In the genomic region with DNA sequence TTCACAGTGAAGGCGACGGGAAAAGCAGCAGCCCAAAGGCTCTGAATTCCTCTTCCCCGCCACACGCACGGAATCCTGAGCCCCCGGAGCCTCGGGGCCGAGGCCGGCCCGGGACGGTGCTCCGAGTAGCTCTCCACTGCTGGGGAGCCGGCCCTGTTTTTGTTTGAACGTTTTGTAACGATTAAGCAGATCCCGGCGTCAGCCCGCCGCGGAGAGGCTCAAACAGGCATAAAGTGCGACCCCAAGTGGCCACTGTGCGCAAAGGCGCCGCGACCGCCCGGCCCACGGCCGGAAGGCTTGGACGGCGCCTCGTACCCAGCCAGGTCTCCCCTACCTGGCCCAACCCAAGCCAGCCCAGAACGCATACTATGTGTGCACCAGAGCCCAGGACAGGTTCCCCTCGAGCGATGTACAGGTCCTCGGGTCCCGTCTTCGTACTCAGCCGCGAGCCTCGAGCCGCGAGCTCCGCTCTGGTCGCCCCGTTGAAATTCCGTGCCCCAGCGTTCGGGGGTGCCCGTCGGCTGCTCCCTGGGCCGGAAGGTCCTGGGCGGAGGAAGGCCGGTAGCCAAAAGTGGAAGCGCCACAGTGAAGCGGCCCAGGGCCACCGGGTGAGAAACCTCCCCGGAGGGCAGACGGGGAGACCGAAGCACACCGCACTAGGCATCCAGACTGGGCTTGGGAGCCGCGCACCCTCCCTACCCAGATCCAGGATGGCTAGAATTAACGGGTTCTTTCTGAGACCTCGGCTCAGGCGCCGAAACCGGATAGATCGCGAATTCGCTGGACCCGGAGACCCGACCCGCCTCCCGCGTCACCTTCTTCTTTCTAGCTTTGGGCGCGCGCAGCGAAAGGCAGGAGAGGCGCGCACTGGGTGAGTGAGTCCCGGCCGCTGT, we compare ENCODE assay signal across 8 cellular contexts. TPM values are rescaled to one million over a fixed set of nuclear protein-coding genes. Genes with fewer than 3 reads are reported as not detected.
DNase-seq lines count a peak whose midpoint lies in the region; ATAC-seq, FAIRE-seq and TF ChIP-seq lines count a peak whose summit lies in the region.

No MANE protein-coding gene starts in this region.

- ATAC-seq in thoracic aorta (ENCODE audit: insufficient number of reproducible peaks, low FRiP score, low read depth), result peak; percentile 59

- H3K36me3 Mint-ChIP-seq in neural progenitor cell, result no peaks in the 10 kb centered on the region

- no peak for DNase-seq in BJ (ENCODE audit: low read depth)
- DNase-seq in GM19240 (ENCODE audit: insufficient read length, low spot score), result peak; percentile 50
- peak; percentile 57 to 93 (median 91) for DNase-seq in Peyer's patch
- DNase-seq in activated naive CD4-positive, alpha-beta T cell (lab: John Stamatoyannopoulos, UW), result peak in 3 of 4 experiments; percentile 4 to 25 (median 11)
- peak; percentile 85 to 87 for DNase-seq in frontal cortex (ENCODE audit: low spot score in 2 of 2)
- peak; percentile 96 for DNase-seq in neural progenitor cell (ENCODE audit: low spot score)
- DNase-seq in thoracic aorta (ENCODE audit: low spot score), result peak; percentile 60

- H3F3A ChIP-seq in neural progenitor cell (ENCODE audit: low read depth), result peaks cover 31% of the 10 kb centered on the region

- no peaks in the 10 kb centered on the region for H3K36me3 ChIP-seq in BJ (ENCODE audit: control insufficient read depth, insufficient read depth, low read length)
- no peaks in the 10 kb centered on the region for H3K36me3 ChIP-seq in HUES48 (ENCODE audit: control insufficient read depth, insufficient read depth, low read length)
- H3K36me3 ChIP-seq in Peyer's patch, result peaks cover 0 to 6% (median 0%) of the 10 kb centered on the region in 3 donors
- no peaks in the 10 kb centered on the region for H3K36me3 ChIP-seq in neural progenitor cell
- no peaks in the 10 kb centered on the region for H3K36me3 ChIP-seq in thoracic aorta

- peaks cover 22% of the 10 kb centered on the region for H3K4me1 Mint-ChIP-seq in neural progenitor cell

- H3K9ac ChIP-seq in HUES48 (ENCODE audit: low read depth, low read length) (no peak overlapping the region), neural progenitor cell (no peak overlapping the region)

- H3K4me3 ChIP-seq in BJ (ENCODE audit: low read depth, low read length) (peak overlapping the region; percentile 52), HUES48 (ENCODE audit: low read depth, low read length) (peak overlapping the region; percentile 69), Peyer's patch (peak overlapping the region; percentile 27 to 73 (median 50)), neural progenitor cell (peak overlapping the region; percentile 57), thoracic aorta (peak overlapping the region; percentile 77)

- FAIRE-seq in frontal cortex (lab: Jason Lieb, UNC), result no peak

- peak overlapping the region; percentile 88 for H3K4me3 Mint-ChIP-seq in neural progenitor cell

- H3K27ac Mint-ChIP-seq in neural progenitor cell, result no peak overlapping the region

- H3K27me3 Mint-ChIP-seq in neural progenitor cell (ENCODE audit: insufficient read depth, low read depth), result peaks cover 88% of the 10 kb centered on the region

- H3K79me2 ChIP-seq in neural progenitor cell (ENCODE audit: low read depth), result no peaks in the 10 kb centered on the region

- TF ChIP-seq POLR2A in Peyer's patch (IDR thresholded peaks at IDR 0.05), result no peak

- H3K27me3 ChIP-seq in BJ (ENCODE audit: control insufficient read depth, insufficient read depth, low read length) (peaks cover 26% of the 10 kb centered on the region), HUES48 (ENCODE audit: control insufficient read depth, insufficient read depth, low read length) (peaks cover 100% of the 10 kb centered on the region), Peyer's patch (peaks cover 0 to 20% of the 10 kb centered on the region in 2 donors), neural progenitor cell (peaks cover 100% of the 10 kb centered on the region), thoracic aorta (replicated peaks; ENCODE audit: insufficient read depth) (no peaks in the 10 kb centered on the region)

- TF ChIP-seq CTCF in BJ (IDR thresholded peaks at IDR 0.05; ENCODE audit: insufficient read depth, low read depth, low read length) (peak; percentile 93), Peyer's patch (IDR thresholded peaks at IDR 0.05) (peak; percentile 44 to 90 (median 80)), neural progenitor cell (IDR thresholded peaks at IDR 0.05) (peak; percentile 92), thoracic aorta (IDR thresholded peaks at IDR 0.05) (peak; percentile 94)

- H3K4me1 ChIP-seq in HUES48 (ENCODE audit: control insufficient read depth, insufficient read depth, low read length), result peaks cover 27% of the 10 kb centered on the region
- H3K4me1 ChIP-seq in Peyer's patch, result peaks cover 0 to 24% (median 12%) of the 10 kb centered on the region in 4 donors
- H3K4me1 ChIP-seq in neural progenitor cell, result peaks cover 33% of the 10 kb centered on the region
- peaks cover 4 to 19% of the 10 kb centered on the region in 2 donors for H3K4me1 ChIP-seq in thoracic aorta (ENCODE audit: control insufficient read depth in 1 of 2, low read depth in 2 of 2)

- POLR2A ChIA-PET in BJ (lab: Charles Lee), result no interaction called here

- H3K9me3 Mint-ChIP-seq in neural progenitor cell, result peaks cover 1% of the 10 kb centered on the region

- peak overlapping the region; percentile 80 for H2AFZ ChIP-seq in neural progenitor cell (replicated peaks)

- no peaks in the 10 kb centered on the region for H3K9me3 ChIP-seq in HUES48 (ENCODE audit: control insufficient read depth, insufficient read depth, low read length)
- no peaks in the 10 kb centered on the region for H3K9me3 ChIP-seq in Peyer's patch
- H3K9me3 ChIP-seq in neural progenitor cell (ENCODE audit: low read depth), result no peaks in the 10 kb centered on the region
- no peaks in the 10 kb centered on the region for H3K9me3 ChIP-seq in thoracic aorta

- H3K4me2 ChIP-seq in neural progenitor cell, result peak overlapping the region; percentile 91

- CTCF ChIA-PET in BJ (lab: Yijun Ruan, JAX), result interaction anchor here (0.5 to 3.2 kb wide), 22 partner anchors 9 to 1423 kb away, joined by 3 to 26 read pairs (median 4); no protein-coding TSS in a partner anchor

- peaks cover 54% of the 10 kb centered on the region for H4K20me1 ChIP-seq in neural progenitor cell (ENCODE audit: low read depth)

- no peak overlapping the region for H3K27ac ChIP-seq in HUES48 (ENCODE audit: low read depth, low read length)
- H3K27ac ChIP-seq in Peyer's patch, result peak overlapping the region; percentile 69 to 96 (median 78)
- no peak overlapping the region for H3K27ac ChIP-seq in neural progenitor cell
- H3K27ac ChIP-seq in thoracic aorta, result peak overlapping the region; percentile 98

RNA-seq across cellular contexts. Expression of gene MAFB, which starts 1.2 kb away (rescaled TPM):
- polyA plus RNA-seq in BJ (2011; rRNA removed), result 0.02 and 0.06 TPM in 2 replicates
- not detected in 2 replicates for polyA minus RNA-seq in BJ (2011; rRNA and poly(A)+ RNA removed)
- total RNA-seq in Peyer's patch (10 to 100 TPM in 3 of 4 donors, 1 to 10 TPM in 1; 4.6 to 21.5 (median 16.9) TPM), frontal cortex (7.3 TPM), neural progenitor cell (ENCODE audit: low replicate concordance) (0.64 and 1.3 TPM in 2 replicates), thoracic aorta (10 to 100 TPM; 75.0 to 82.9 TPM)

Comparison
In these comparisons a context has a peak if more than half of its experiments do, and no peak if none do; other contexts are left out.
1. H3K27ac ChIP-seq: peak in Peyer's patch (4 of 4) and thoracic aorta (2 of 2); none in HUES48 (single experiment) and neural progenitor cell (single experiment).
2. Peak in every context shown above with its lines, with median percentiles within 50 percentile points of each other: H3K4me3 ChIP-seq and CTCF ChIP-seq.